12 cellular contexts compared by ENCODE assay signal in genomic region chr12:123917337-123917850, GRCh38. TPM values are rescaled to one million over a fixed set of nuclear protein-coding genes. Genes with fewer than 3 reads are reported as not detected.
DNase-seq lines count a peak whose midpoint lies in the region; ATAC-seq and TF ChIP-seq lines count a peak whose summit lies in the region.
"Had no signal": no experiment of that assay in that cellular context is flagged by ENCODE, and none has a peak within 500 bp of the region (broad histone marks: within the 10 kb centered on the region; RNA-seq: fewer than 3 reads in every experiment).

No MANE protein-coding gene starts in this region.

- TF ChIP-seq POLR2A in spleen (IDR thresholded peaks at IDR 0.05), result no peak

- H3K4me3 Mint-ChIP-seq in WTC11, result no peak overlapping the region
- H3K4me3 Mint-ChIP-seq in natural killer cell, result no peak overlapping the region
- H3K4me3 Mint-ChIP-seq: CD14-positive monocyte; CD8-positive, alpha-beta T cell had no signal

- DNase-seq in WTC11 (ENCODE audit: low spot score) (no peak), natural killer cell (no peak), spleen (peak; percentile 52), DMS 273 (lab: John Stamatoyannopoulos, UW; ENCODE audit: unreplicated experiment) (no peak)
- DNase-seq: COR-L47, DND-41, GDM1 had no signal

- H3K9me3 Mint-ChIP-seq in WTC11 (peaks cover 4% of the 10 kb centered on the region), natural killer cell (no peaks in the 10 kb centered on the region)
- H3K9me3 Mint-ChIP-seq: CD8-positive, alpha-beta T cell had no signal

- H3K27me3 Mint-ChIP-seq in WTC11 (ENCODE audit: low read depth), result peaks cover 7% of the 10 kb centered on the region
- peaks cover 0 to 4% of the 10 kb centered on the region in 2 donors for H3K27me3 Mint-ChIP-seq in natural killer cell (ENCODE audit: low read depth in 2 of 2)

- H3K36me3 Mint-ChIP-seq in WTC11 (peaks cover 4% of the 10 kb centered on the region), natural killer cell (no peaks in the 10 kb centered on the region)
- H3K36me3 Mint-ChIP-seq: CD14-positive monocyte; CD8-positive, alpha-beta T cell had no signal

- H3K4me1 Mint-ChIP-seq in WTC11 (peaks cover 7% of the 10 kb centered on the region), natural killer cell (peaks cover 10 to 13% of the 10 kb centered on the region in 2 donors)
- H3K4me1 Mint-ChIP-seq: CD14-positive monocyte had no signal

- H3K4me1 ChIP-seq in HEK293 (ENCODE audit: control insufficient read depth, insufficient read depth, low read length), result no peaks in the 10 kb centered on the region
- H3K4me1 ChIP-seq in spleen, result no peaks in the 10 kb centered on the region

- ATAC-seq in WTC11 (no peak), natural killer cell (no peak), HG02798 (IDR thresholded peaks at IDR 0.05; ENCODE audit: poor library complexity, unreplicated experiment) (no peak)
- ATAC-seq: HCT116 had no signal

- H3K27ac ChIP-seq in HEK293 (ENCODE audit: extremely low read depth, low read depth, low read length) (no peak overlapping the region), spleen (no peak overlapping the region)

- H3K36me3 ChIP-seq in HEK293 (ENCODE audit: control insufficient read depth in 2 of 2, insufficient read depth in 1 of 2, low read length in 2 of 2) (no peaks in the 10 kb centered on the region), spleen (peaks cover 0 to 5% (median 0%) of the 10 kb centered on the region in 6 donors)

- peaks cover 0 to 5% (median 0%) of the 10 kb centered on the region in 7 donors for H3K27me3 ChIP-seq in spleen (replicated peaks in 1 of 7)

- TF ChIP-seq CTCF in HEK293 (tag by site-specific recombination; IDR thresholded peaks at IDR 0.05) (no peak), WTC11 (IDR thresholded peaks at IDR 0.05) (no peak), natural killer cell (IDR thresholded peaks at IDR 0.05) (no peak), spleen (IDR thresholded peaks at IDR 0.05 in 8 of 11, conservative IDR thresholded peaks at IDR 0.05 in 3 of 11) (no peak)

- 86 to 95% (median 91%) methylated on average over 15 to 19 of the region's 19 CpGs for WGBS in spleen, 5 donors

- intact Hi-C loops in natural killer cell (cut with micrococcal nuclease) (loop anchor here (2.0 kb wide), 1 partner anchor 17 kb away; no protein-coding TSS in a partner anchor), spleen (cut with DNase I; ENCODE audit: low total_unique reads) (no loop called here)

- POLR2A ChIA-PET in HEK293 (lab: Yijun Ruan, JAX) (no interaction called here), WTC11 (lab: Charles Lee) (no interaction called here)

- CTCF ChIA-PET in HEK293 (lab: Yijun Ruan, JAX) (interaction anchor here (2.1 kb wide), 1 partner anchor 11 kb away, joined by 12 read pairs; no protein-coding TSS in a partner anchor), WTC11 (lab: Charles Lee) (no interaction called here)

- H3K4me3 ChIP-seq in HEK293 (ENCODE audit: low read depth, low read length) (no peak overlapping the region), spleen (no peak overlapping the region)

- H3K9me3 ChIP-seq in HEK293 (ENCODE audit: control insufficient read depth, insufficient read depth, low read depth, low read length) (no peaks in the 10 kb centered on the region), spleen (no peaks in the 10 kb centered on the region)

- H3K27ac Mint-ChIP-seq in WTC11, result no peak overlapping the region
- peak overlapping the region; percentile 52 to 67 for H3K27ac Mint-ChIP-seq in natural killer cell
- H3K27ac Mint-ChIP-seq: CD14-positive monocyte; CD8-positive, alpha-beta T cell had no signal

TF ChIP-seq in HEK293, 187 proteins besides CTCF, POLR2A, EP300 and RAD21:
- TF ChIP-seq ZIC2 (tag by site-specific recombination; IDR thresholded peaks at IDR 0.05), result peak; percentile 37; the same call in 1 of the 2 replicates
- no peak for TF ChIP-seq ZNF473 (tag by site-specific recombination; IDR thresholded peaks at IDR 0.05)
- TF ChIP-seq ZBTB7A (tag by site-specific recombination; IDR thresholded peaks at IDR 0.05; ENCODE audit: low read depth), result no peak
- no peak for TF ChIP-seq ZNF621 (tag by site-specific recombination; IDR thresholded peaks at IDR 0.05)

TF ChIP-seq in WTC11, 78 proteins besides CTCF, POLR2A, EP300 and RAD21:
- TF ChIP-seq HMGA2 (CRISPR knock-in tag; IDR thresholded peaks at IDR 0.05) (no peak), ZSCAN18 (CRISPR knock-in tag; IDR thresholded peaks at IDR 0.05) (no peak), NR2C2 (CRISPR knock-in tag; IDR thresholded peaks at IDR 0.05) (no peak), USF2 (CRISPR knock-in tag; IDR thresholded peaks at IDR 0.05) (no peak), NFATC4 (CRISPR knock-in tag; IDR thresholded peaks at IDR 0.05) (no peak), CREB1 (CRISPR knock-in tag; IDR thresholded peaks at IDR 0.05) (no peak), USF1 (CRISPR knock-in tag; IDR thresholded peaks at IDR 0.05) (no peak), ZNF263 (CRISPR knock-in tag; IDR thresholded peaks at IDR 0.05; ENCODE audit: low read depth) (peak; percentile 40; the same call in 1 of the 2 replicates), GABPB1 (CRISPR knock-in tag; IDR thresholded peaks at IDR 0.05) (no peak)

RNA-seq across cellular contexts. Expression of gene CCDC92, which starts 55.2 kb away (rescaled TPM):
- total RNA-seq in WTC11 (2021) (1.8 to 2.7 TPM (median 2.0 TPM) in 3 replicates), natural killer cell (10 to 100 TPM; 37.6 to 42.4 (median 39.1) TPM), spleen (10 to 100 TPM; 18.9 to 36.7 (median 28.7) TPM)
- polyA plus RNA-seq in spleen, result 10 to 100 TPM; 16.0 to 27.0 (median 20.7) TPM

RNA-seq across cellular contexts. Expression of gene ZNF664, which starts 55.6 kb away (rescaled TPM):
- 52.6 to 61.7 TPM (median 58.9 TPM) in 3 replicates for total RNA-seq in WTC11 (2021)
- total RNA-seq in natural killer cell, result 10 to 100 TPM; 36.0 to 47.3 (median 46.9) TPM
- 10 to 100 TPM; 36.7 to 53.4 (median 49.7) TPM for total RNA-seq in spleen
- 10 to 100 TPM; 12.0 to 21.6 (median 13.9) TPM for polyA plus RNA-seq in spleen
